ENCODE assay signal across 23 cellular contexts in genomic region chr11:3357302-3357701, GRCh38.
"Had no signal": no experiment of that assay in that cellular context is flagged by ENCODE, and none has a peak within 500 bp of the region (broad histone marks: within the 10 kb centered on the region; RNA-seq: fewer than 3 reads in every experiment).

No MANE protein-coding gene starts in this region.

- H3K27me3 Mint-ChIP-seq: dendritic cell treated with granulocyte-macrophage colony-stimulating factor and Interleukin-4, amounts not matched to agents 40 ng/mL and 50 ng/mL, for 4 days; effector memory CD8-positive, alpha-beta T cell; naive B cell; stimulated activated naive B cell treated with anti-CD40 and anti-IgM and Interleukin-4, amounts not matched to agents 10 μg/mL and 1 μg/mL and 100 μg/mL, for 72 hours; stimulated activated naive CD8-positive, alpha-beta T cell treated with anti-CD3 and anti-CD28 coated beads, Interleukin-15, amount 100 ng/mL, for 72 hours had no signal

- H3K27ac Mint-ChIP-seq: dendritic cell treated with granulocyte-macrophage colony-stimulating factor and Interleukin-4, amounts not matched to agents 40 ng/mL and 50 ng/mL, for 4 days; effector memory CD8-positive, alpha-beta T cell; nephron; stimulated activated naive CD8-positive, alpha-beta T cell treated with anti-CD3 and anti-CD28 coated beads, Interleukin-15, amount 100 ng/mL, for 72 hours had no signal

- H3K4me1 Mint-ChIP-seq: naive B cell; nephron; stimulated activated naive B cell treated with anti-CD40 and anti-IgM and Interleukin-4, amounts not matched to agents 10 μg/mL and 1 μg/mL and 100 μg/mL, for 72 hours; stimulated activated naive CD8-positive, alpha-beta T cell treated with anti-CD3 and anti-CD28 coated beads, Interleukin-15, amount 100 ng/mL, for 72 hours had no signal

- H3K9me3 ChIP-seq: testis had no signal

- H3K4me3 Mint-ChIP-seq: dendritic cell treated with granulocyte-macrophage colony-stimulating factor and Interleukin-4, amounts not matched to agents 40 ng/mL and 50 ng/mL, for 4 days; effector memory CD8-positive, alpha-beta T cell; nephron; stimulated activated naive B cell treated with anti-CD40 and anti-IgM and Interleukin-4, amounts not matched to agents 10 μg/mL and 1 μg/mL and 100 μg/mL, for 72 hours; stimulated activated naive CD8-positive, alpha-beta T cell treated with anti-CD3 and anti-CD28 coated beads, Interleukin-15, amount 100 ng/mL, for 72 hours had no signal

- H3K27me3 ChIP-seq: foreskin keratinocyte, heart left ventricle, neutrophil, right atrium auricular region, sigmoid colon, testis, tibial nerve had no signal

- H3K4me3 ChIP-seq: heart left ventricle, right atrium auricular region, sigmoid colon, skin epidermis, testis, tibial nerve had no signal

- FAIRE-seq: endothelial cell of umbilical vein had no signal

- DNase-seq: effector memory CD8-positive, alpha-beta T cell; erythroblast; foreskin keratinocyte; heart left ventricle; hippocampal formation; left colon; left ventricle myocardium superior; mesendoderm; naive B cell; posterior cingulate gyrus; sigmoid colon; stimulated activated CD4-positive, alpha-beta T cell treated with anti-CD3 and anti-CD28 coated beads, Interleukin-2, amount 100 ng/mL, for 24 hours; stimulated activated CD4-positive, alpha-beta T cell treated with anti-CD3 and anti-CD28 coated beads, Interleukin-4, amount 100 ng/mL, for 4 hours; stimulated activated naive B cell treated with anti-CD40 and anti-IgM and Interleukin-4, amounts not matched to agents 10 μg/mL and 1 μg/mL and 100 μg/mL, for 72 hours; stimulated activated naive CD8-positive, alpha-beta T cell treated with anti-CD3 and anti-CD28 coated beads, Interleukin-15, amount 100 ng/mL, for 72 hours; testis had no signal

- ATAC-seq: effector memory CD8-positive, alpha-beta T cell; foreskin keratinocyte; heart left ventricle; left colon; left ventricle myocardium superior; stimulated activated naive B cell treated with anti-CD40 and anti-IgM and Interleukin-4, amounts not matched to agents 10 μg/mL and 1 μg/mL and 100 μg/mL, for 72 hours; stimulated activated naive CD8-positive, alpha-beta T cell treated with anti-CD3 and anti-CD28 coated beads, Interleukin-15, amount 100 ng/mL, for 72 hours had no signal

- H3K27ac ChIP-seq: foreskin keratinocyte, heart left ventricle, neutrophil, right atrium auricular region, sigmoid colon, skin epidermis, testis, tibial nerve had no signal

- H3K4me1 ChIP-seq: foreskin keratinocyte, heart left ventricle, right atrium auricular region, sigmoid colon, testis, tibial nerve had no signal
